ENCODE assay signal across 11 cellular contexts in the genomic region with DNA sequence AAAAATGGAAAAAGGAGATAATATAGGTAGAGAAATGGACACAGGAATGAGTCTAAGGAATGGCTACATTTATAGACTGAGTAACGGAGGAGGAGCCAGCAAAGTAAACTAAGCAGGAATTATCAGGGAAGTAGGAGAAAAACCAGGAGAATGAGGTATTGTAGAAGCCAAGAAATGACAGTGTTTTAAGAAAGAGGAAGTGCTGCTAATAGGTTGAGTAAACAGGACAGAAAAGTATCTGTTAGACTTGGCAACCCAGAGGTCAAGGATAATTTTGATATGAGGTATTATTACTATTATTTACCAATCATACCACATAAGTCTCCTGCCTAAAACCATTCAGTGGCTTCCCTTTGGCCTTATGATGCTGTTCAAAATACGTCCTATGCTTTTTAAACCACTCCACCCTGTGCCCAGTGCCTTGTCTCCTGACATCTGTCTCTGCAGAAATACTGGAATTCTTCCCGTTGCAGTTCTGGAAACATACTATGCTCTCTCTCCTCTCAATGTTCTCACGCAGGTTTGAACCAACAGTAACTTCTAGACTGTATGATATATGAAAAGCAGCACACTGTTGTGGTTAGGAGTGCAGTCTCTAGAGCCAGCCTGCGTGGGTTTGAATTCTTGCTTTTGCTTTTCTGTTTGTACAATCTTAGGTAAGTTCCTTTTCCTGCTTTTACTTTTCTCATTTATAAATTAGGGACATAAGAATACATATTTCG. TPM values are rescaled to one million over a fixed set of nuclear protein-coding genes. Genes with fewer than 3 reads are reported as not detected.
DNase-seq lines count a peak whose midpoint lies in the region; ATAC-seq and TF ChIP-seq lines count a peak whose summit lies in the region.
"Had no signal": no experiment of that assay in that cellular context is flagged by ENCODE, and none has a peak within 500 bp of the region (broad histone marks: within the 10 kb centered on the region; RNA-seq: fewer than 3 reads in every experiment).

No MANE protein-coding gene starts in this region.

- H3K36me3 Mint-ChIP-seq in HFFc6 (ENCODE audit: low read depth) (0 out of 2 replicates have a peak, but pooled peaks cover 8% of the 10 kb centered on the region), memory B cell (no peaks in the 10 kb centered on the region), endodermal cell (ENCODE audit: low read depth) (no peaks in the 10 kb centered on the region)
- peaks cover 7% of the 10 kb centered on the region for H3K36me3 Mint-ChIP-seq in natural killer cell treated with Interleukin-12 subunit alpha and Interleukin-12 subunit beta and Interleukin-15 and Interleukin-18, amount 100 ng/mL, for 72 hours
- H3K36me3 Mint-ChIP-seq: brain had no signal

- H3K9me3 Mint-ChIP-seq in HFFc6, result no peaks in the 10 kb centered on the region
- peaks cover 1% of the 10 kb centered on the region for H3K9me3 Mint-ChIP-seq in memory B cell
- H3K9me3 Mint-ChIP-seq in endodermal cell, result no peaks in the 10 kb centered on the region
- H3K9me3 Mint-ChIP-seq in natural killer cell treated with Interleukin-12 subunit alpha and Interleukin-12 subunit beta and Interleukin-15 and Interleukin-18, amount 100 ng/mL, for 72 hours, result peaks cover 7% of the 10 kb centered on the region
- H3K9me3 Mint-ChIP-seq: brain had no signal

- H3K27ac Mint-ChIP-seq in HFFc6 (peak overlapping the region; percentile 10; the same call in 1 of the 2 replicates), memory B cell (no peak overlapping the region), endodermal cell (no peak overlapping the region)
- H3K27ac Mint-ChIP-seq in natural killer cell treated with Interleukin-12 subunit alpha and Interleukin-12 subunit beta and Interleukin-15 and Interleukin-18, amount 100 ng/mL, for 72 hours, result no peak overlapping the region
- H3K27ac Mint-ChIP-seq: brain had no signal

- H3K27ac ChIP-seq in colonic mucosa, result no peak overlapping the region
- H3K27ac ChIP-seq in endodermal cell (ENCODE audit: low read depth, low read length), result no peak overlapping the region
- H3K27ac ChIP-seq: thoracic aorta had no signal

- no peaks in the 10 kb centered on the region for H3K4me1 ChIP-seq in colonic mucosa
- no peaks in the 10 kb centered on the region for H3K4me1 ChIP-seq in endodermal cell (ENCODE audit: control insufficient read depth, insufficient read depth, low read length)

- H3K36me3 ChIP-seq in colonic mucosa (no peaks in the 10 kb centered on the region), endodermal cell (ENCODE audit: control insufficient read depth, insufficient read depth, low read length) (no peaks in the 10 kb centered on the region)
- H3K36me3 ChIP-seq: thoracic aorta had no signal

- no peak for TF ChIP-seq CTCF in HFFc6 (IDR thresholded peaks at IDR 0.05)
- no peak for TF ChIP-seq CTCF in colonic mucosa (IDR thresholded peaks at IDR 0.05)
- no peak for TF ChIP-seq CTCF in endodermal cell (conservative IDR thresholded peaks at IDR 0.05)

- 96 to 100% methylated on average over 2 to 6 of the region's 6 CpGs for WGBS in endodermal cell (ENCODE audit: insufficient coverage in 1 of 2, insufficient read length in 1 of 2), 2 experiments

- DNase-seq in HFFc6, result no peak
- DNase-seq in memory B cell (ENCODE audit: low spot score in 2 of 2), result no peak
- no peak for DNase-seq in colonic mucosa
- no peak for DNase-seq in endodermal cell
- DNase-seq in activated gamma-delta T cell (lab: John Stamatoyannopoulos, UW), result no peak
- no peak for DNase-seq in natural killer cell treated with Interleukin-12 subunit alpha and Interleukin-12 subunit beta and Interleukin-15 and Interleukin-18, amount 100 ng/mL, for 72 hours (ENCODE audit: low spot score)
- DNase-seq: foreskin melanocyte had no signal

- H3K27me3 Mint-ChIP-seq in HFFc6 (ENCODE audit: insufficient read depth) (peaks cover 2% of the 10 kb centered on the region; the same call in 1 of the 2 replicates), memory B cell (peaks cover 2% of the 10 kb centered on the region), endodermal cell (ENCODE audit: insufficient read depth) (no peaks in the 10 kb centered on the region)
- peaks cover 8 to 11% of the 10 kb centered on the region in 2 donors for H3K27me3 Mint-ChIP-seq in natural killer cell treated with Interleukin-12 subunit alpha and Interleukin-12 subunit beta and Interleukin-15 and Interleukin-18, amount 100 ng/mL, for 72 hours
- H3K27me3 Mint-ChIP-seq: brain had no signal

- no peak overlapping the region for H3K4me3 Mint-ChIP-seq in HFFc6
- no peak overlapping the region for H3K4me3 Mint-ChIP-seq in memory B cell
- H3K4me3 Mint-ChIP-seq in endodermal cell, result no peak overlapping the region
- no peak overlapping the region for H3K4me3 Mint-ChIP-seq in natural killer cell treated with Interleukin-12 subunit alpha and Interleukin-12 subunit beta and Interleukin-15 and Interleukin-18, amount 100 ng/mL, for 72 hours
- H3K4me3 Mint-ChIP-seq: brain had no signal

- H3K9me3 ChIP-seq in colonic mucosa, result no peaks in the 10 kb centered on the region
- no peaks in the 10 kb centered on the region for H3K9me3 ChIP-seq in endodermal cell (ENCODE audit: control insufficient read depth, low read length)
- H3K9me3 ChIP-seq: thoracic aorta had no signal

- intact Hi-C loops in colonic mucosa (cut with DNase I), result no loop called here

- no peaks in the 10 kb centered on the region for H3K27me3 ChIP-seq in colonic mucosa
- no peaks in the 10 kb centered on the region for H3K27me3 ChIP-seq in endodermal cell (ENCODE audit: control insufficient read depth, insufficient read depth, low read length, poor library complexity, severe bottlenecking)

- ATAC-seq in GM18873 (IDR thresholded peaks at IDR 0.05; ENCODE audit: low FRiP score, unreplicated experiment), result peak; percentile 53
- peak; percentile 63 for ATAC-seq in HG03571 (IDR thresholded peaks at IDR 0.05; ENCODE audit: unreplicated experiment)
- ATAC-seq in memory B cell (ENCODE audit: low read depth), result peak; percentile 45
- no peak for ATAC-seq in natural killer cell treated with Interleukin-12 subunit alpha and Interleukin-12 subunit beta and Interleukin-15 and Interleukin-18, amount 100 ng/mL, for 72 hours

- H3K9ac ChIP-seq in colonic mucosa (ENCODE audit: low read depth in 2 of 2, low read length in 2 of 2), result no peak overlapping the region
- H3K9ac ChIP-seq in endodermal cell (ENCODE audit: extremely low read depth, low read length, poor library complexity, severe bottlenecking), result no peak overlapping the region

- H3K4me1 Mint-ChIP-seq in HFFc6 (ENCODE audit: low read depth) (peaks cover 36% of the 10 kb centered on the region), memory B cell (peaks cover 7% of the 10 kb centered on the region), endodermal cell (peaks cover 11% of the 10 kb centered on the region)
- peaks cover 0 to 3% of the 10 kb centered on the region in 2 donors for H3K4me1 Mint-ChIP-seq in natural killer cell treated with Interleukin-12 subunit alpha and Interleukin-12 subunit beta and Interleukin-15 and Interleukin-18, amount 100 ng/mL, for 72 hours (ENCODE audit: low read depth in 2 of 2)
- H3K4me1 Mint-ChIP-seq: brain had no signal

- H3K4me3 ChIP-seq in colonic mucosa (no peak overlapping the region), endodermal cell (ENCODE audit: low read length) (no peak overlapping the region)
- H3K4me3 ChIP-seq: thoracic aorta had no signal

RNA-seq across cellular contexts. Expression of gene NEK7, which starts 24.6 kb away (rescaled TPM):
- 100 to 1,000 TPM; 452 to 692 (median 485) TPM for total RNA-seq in HFFc6 (2021; fragmentation: NEBNext Ultra II Directional; extraction: Animal tissue kit (Norgen Biotek cat#: 25700))
- total RNA-seq in colonic mucosa (10 to 100 TPM; 45.4 to 64.7 TPM), endodermal cell (10 to 100 TPM; 24.2 to 26.8 TPM)
- 21.3 TPM for polyA plus RNA-seq in endodermal cell (2013, experiment 1 of 2)
- 23.9 TPM for polyA plus RNA-seq in endodermal cell (2013, experiment 2 of 2)
- 100 to 1,000 TPM in 1 of 2 donors, 10 to 100 TPM in 1; 80.0 to 108 TPM for total RNA-seq in natural killer cell treated with Interleukin-12 subunit alpha and Interleukin-12 subunit beta and Interleukin-15 and Interleukin-18, amount 100 ng/mL, for 72 hours

Comparison
In these comparisons a context has a peak if more than half of its experiments do, and no peak if none do; other contexts are left out.
1. ATAC-seq: peak in GM18873 (single experiment), HG03571 (single experiment) and memory B cell (single experiment); none in natural killer cell treated with Interleukin-12 subunit alpha and Interleukin-12 subunit beta and Interleukin-15 and Interleukin-18, amount 100 ng/mL, for 72 hours (0 of 2).
2. RNA of gene NEK7, which starts 24.6 kb away (total RNA-seq): 452 to 692 TPM in HFFc6; 80.0 to 108 TPM in natural killer cell treated with Interleukin-12 subunit alpha and Interleukin-12 subunit beta and Interleukin-15 and Interleukin-18, amount 100 ng/mL, for 72 hours, 45.4 to 64.7 TPM in colonic mucosa and 24.2 to 26.8 TPM in endodermal cell; every median in the first group is over 4 times any median in the second.